In genomic region chr1:188089461-188089860, GRCh38 we compare ENCODE assay signal across 19 cellular contexts.
DNase-seq lines count a peak whose midpoint lies in the region; TF ChIP-seq lines count a peak whose summit lies in the region.
"Had no signal": no experiment of that assay in that cellular context is flagged by ENCODE, and none has a peak within 500 bp of the region (broad histone marks: within the 10 kb centered on the region; RNA-seq: fewer than 3 reads in every experiment).

No MANE protein-coding gene starts in this region.

- in situ Hi-C loops in KBM-7 (cut with MboI; ENCODE audit: low pct_unique_long_range_greater_than_20kb, low sequenced_read_pairs), result no loop called here

- intact Hi-C loops in A673 (cut with micrococcal nuclease; ENCODE audit: unreplicated experiment), result no loop called here

- H3K27ac ChIP-seq in A673 (ENCODE audit: low read depth, low read length, poor library complexity, severe bottlenecking), result no peak overlapping the region
- peak overlapping the region; percentile 66 for H3K27ac ChIP-seq in HUES48 (ENCODE audit: low read depth, low read length)
- H3K27ac ChIP-seq in Karpas-422 (ENCODE audit: low read length), result no peak overlapping the region
- H3K27ac ChIP-seq: body of pancreas, neutrophil had no signal

- H3K4me2 ChIP-seq in Karpas-422 (ENCODE audit: low read depth, low read length, poor library complexity, severe bottlenecking), result no peak overlapping the region

- no peak overlapping the region for H2AFZ ChIP-seq in Karpas-422 (ENCODE audit: low read length)

- no peak for TF ChIP-seq CTCF in A673 (conservative IDR thresholded peaks at IDR 0.05; ENCODE audit: low read depth, low read length)
- TF ChIP-seq CTCF in cardiac fibroblast (IDR thresholded peaks at IDR 0.05; ENCODE audit: low read depth, low read length), result no peak

- H3K79me2 ChIP-seq in Karpas-422 (ENCODE audit: low read length), result no peaks in the 10 kb centered on the region

- H3K36me3 ChIP-seq in A673 (ENCODE audit: insufficient read depth, low read length, poor library complexity, severe bottlenecking) (no peaks in the 10 kb centered on the region), HUES48 (ENCODE audit: control insufficient read depth, insufficient read depth, low read length) (no peaks in the 10 kb centered on the region), Karpas-422 (ENCODE audit: insufficient read depth, low read length) (no peaks in the 10 kb centered on the region)
- H3K36me3 ChIP-seq: neutrophil had no signal

- POLR2A ChIA-PET in A673 (lab: Charles Lee; ENCODE audit: low non-redundant PET), result no interaction called here

- CTCF ChIA-PET in A673 (lab: Charles Lee), result no interaction called here

- no peaks in the 10 kb centered on the region for H3K4me1 ChIP-seq in A673 (ENCODE audit: insufficient read depth, low read length, poor library complexity, severe bottlenecking)
- H3K4me1 ChIP-seq in HUES48 (ENCODE audit: control insufficient read depth, insufficient read depth, low read length), result peaks cover 22% of the 10 kb centered on the region
- no peaks in the 10 kb centered on the region for H3K4me1 ChIP-seq in Karpas-422 (ENCODE audit: low read length)
- H3K4me1 ChIP-seq: body of pancreas had no signal

- no TSS peak for BruUV-seq in A673 (replicated peaks; lab: Mats Ljungman, UMichigan)

- H4K20me1 ChIP-seq in Karpas-422 (ENCODE audit: insufficient read depth, low read depth, low read length), result no peaks in the 10 kb centered on the region

- H3K9ac ChIP-seq in HUES48 (ENCODE audit: low read depth, low read length), result no peak overlapping the region
- H3K9ac ChIP-seq in Karpas-422 (ENCODE audit: low read length), result no peak overlapping the region

- H3K9me2 ChIP-seq in Karpas-422 (replicated peaks; ENCODE audit: insufficient read depth, low read length), result no peaks in the 10 kb centered on the region

- DNase-seq in A673 (ENCODE audit: low spot score), result peak; percentile 12
- peak; percentile 7 to 8 for DNase-seq in cardiac fibroblast (ENCODE audit: low read depth in 2 of 2)
- peak; percentile 35 for DNase-seq in iPS-NIHi11 (ENCODE audit: low spot score)
- no peak for DNase-seq in KBM-7
- no peak for DNase-seq in Karpas-422
- DNase-seq in stimulated activated CD4-positive, alpha-beta T cell treated with anti-CD3 and anti-CD28 coated beads, Interleukin-15, amount 100 ng/mL, for 24 hours, result no peak
- no peak for DNase-seq in mesenteric fat pad (ENCODE audit: low spot score)
- DNase-seq: activated CD4-positive, alpha-beta T cell treated with anti-CD3 and anti-CD28 coated beads, Interleukin-2, amount 50 U/mL, for 48 hours; activated T-cell treated with anti-CD3 and anti-CD28 coated beads, Interleukin-2, amount 50 U/mL, for 1 hour; body of pancreas; CD8-positive, alpha-beta T cell; erythroblast; midbrain; MV-4-11; NCI-H2029 treated with DMSO at 0.1 percent for 48 hours; right cardiac atrium; RPMI8226 had no signal

- H3K9me3 ChIP-seq in A673 (ENCODE audit: low read depth, low read length, poor library complexity, severe bottlenecking), result peaks cover 5% of the 10 kb centered on the region
- no peaks in the 10 kb centered on the region; the same call in 1 of the 2 replicates for H3K9me3 ChIP-seq in HUES48 (ENCODE audit: control insufficient read depth, insufficient read depth, low read length)
- peaks cover 18% of the 10 kb centered on the region for H3K9me3 ChIP-seq in Karpas-422 (ENCODE audit: low read length)
- H3K9me3 ChIP-seq: body of pancreas, neutrophil had no signal

- H3K4me3 ChIP-seq in A673 (ENCODE audit: low read depth, low read length, poor library complexity, severe bottlenecking), result no peak overlapping the region
- H3K4me3 ChIP-seq in HUES48 (ENCODE audit: low read depth, low read length), result no peak overlapping the region
- no peak overlapping the region for H3K4me3 ChIP-seq in cardiac fibroblast (replicated peaks in 1 of 2; ENCODE audit: low read depth in 2 of 2, low read length in 2 of 2)
- H3K4me3 ChIP-seq in Karpas-422 (ENCODE audit: low read length), result no peak overlapping the region
- H3K4me3 ChIP-seq: body of pancreas had no signal

- H3K27me3 ChIP-seq in A673 (replicated peaks; ENCODE audit: insufficient read depth, low read depth, low read length, poor library complexity), result no peaks in the 10 kb centered on the region
- no peaks in the 10 kb centered on the region for H3K27me3 ChIP-seq in HUES48 (ENCODE audit: control insufficient read depth, insufficient read depth, low read length)
- H3K27me3 ChIP-seq in Karpas-422 (ENCODE audit: low read length), result no peaks in the 10 kb centered on the region
- H3K27me3 ChIP-seq: body of pancreas, neutrophil had no signal

Comparison
In these comparisons a context has a peak if more than half of its experiments do, and no peak if none do; other contexts are left out.
1. DNase-seq: peak in A673 (single experiment), cardiac fibroblast (2 of 2) and iPS-NIHi11 (single experiment); none in KBM-7 (single experiment), Karpas-422 (single experiment), stimulated activated CD4-positive, alpha-beta T cell treated with anti-CD3 and anti-CD28 coated beads, Interleukin-15, amount 100 ng/mL, for 24 hours (single experiment) and mesenteric fat pad (single experiment).